ENCODE assay signal across 26 cellular contexts in the genomic region with DNA sequence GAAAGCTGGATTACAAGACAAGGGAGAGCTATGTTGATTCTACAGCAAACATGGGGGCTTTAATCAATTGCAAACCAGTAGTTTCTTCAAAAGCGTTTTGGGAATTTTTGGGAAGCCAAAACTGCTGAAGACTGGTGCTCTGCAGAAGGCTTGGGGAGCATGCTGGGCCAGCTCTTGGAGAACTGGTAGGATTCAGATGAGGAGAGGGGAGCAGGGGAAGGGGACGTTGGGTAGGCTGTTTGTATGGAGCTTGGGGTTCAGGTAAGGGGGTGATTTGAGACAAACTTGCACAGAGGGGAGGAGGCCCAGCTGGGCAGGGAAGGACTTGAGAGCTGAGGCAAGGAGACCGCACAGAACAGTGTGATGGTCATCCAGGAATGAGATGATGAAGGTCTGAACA. TPM values are rescaled to one million over a fixed set of nuclear protein-coding genes. Genes with fewer than 3 reads are reported as not detected.
DNase-seq lines count a peak whose midpoint lies in the region; ATAC-seq and TF ChIP-seq lines count a peak whose summit lies in the region.
"Had no signal": no experiment of that assay in that cellular context is flagged by ENCODE, and none has a peak within 500 bp of the region (broad histone marks: within the 10 kb centered on the region; RNA-seq: fewer than 3 reads in every experiment).

No MANE protein-coding gene starts in this region.

- no peaks in the 10 kb centered on the region for H3K27me3 ChIP-seq in right atrium auricular region
- H3K27me3 ChIP-seq in heart left ventricle: peaks cover 0 to 3% (median 0%) of the 10 kb centered on the region in 9 donors
- H3K27me3 ChIP-seq in esophagus muscularis mucosa: no peaks in the 10 kb centered on the region
- no peaks in the 10 kb centered on the region for H3K27me3 ChIP-seq in vagina

- peaks cover 0 to 5% of the 10 kb centered on the region in 2 donors for H3K4me1 ChIP-seq in right atrium auricular region
- peaks cover 0 to 12% (median 0%) of the 10 kb centered on the region in 12 donors for H3K4me1 ChIP-seq in heart left ventricle
- peaks cover 0 to 2% (median 0%) of the 10 kb centered on the region in 4 donors for H3K4me1 ChIP-seq in esophagus muscularis mucosa
- H3K4me1 ChIP-seq in vagina: no peaks in the 10 kb centered on the region
- H3K4me1 ChIP-seq: HAP-1 had no signal

- H3K36me3 ChIP-seq in right atrium auricular region: no peaks in the 10 kb centered on the region
- H3K36me3 ChIP-seq in heart left ventricle: no peaks in the 10 kb centered on the region
- no peaks in the 10 kb centered on the region for H3K36me3 ChIP-seq in esophagus muscularis mucosa
- no peaks in the 10 kb centered on the region for H3K36me3 ChIP-seq in vagina
- H3K36me3 ChIP-seq: HAP-1 had no signal

- H3K4me1 Mint-ChIP-seq in nephron progenitor cell (peaks cover 68% of the 10 kb centered on the region), Calu3 (ENCODE audit: low read depth, unreplicated experiment) (no peaks in the 10 kb centered on the region)
- H3K4me1 Mint-ChIP-seq: CD8-positive, alpha-beta memory T cell had no signal

- H3K27ac Mint-ChIP-seq in nephron progenitor cell: peak overlapping the region; percentile 79
- no peak overlapping the region for H3K27ac Mint-ChIP-seq in Calu3 (ENCODE audit: unreplicated experiment)
- H3K27ac Mint-ChIP-seq: CD8-positive, alpha-beta memory T cell had no signal

- peaks cover 3% of the 10 kb centered on the region for H3K9me3 Mint-ChIP-seq in nephron progenitor cell
- H3K9me3 Mint-ChIP-seq in Calu3 (ENCODE audit: low read depth, unreplicated experiment): no peaks in the 10 kb centered on the region

- H3K27me3 Mint-ChIP-seq in nephron progenitor cell (ENCODE audit: low read depth, poor library complexity) (peaks cover 15% of the 10 kb centered on the region), Calu3 (ENCODE audit: unreplicated experiment) (peaks cover 95% of the 10 kb centered on the region)

- ATAC-seq in heart left ventricle: no peak
- no peak for ATAC-seq in HG03457 (IDR thresholded peaks at IDR 0.05; ENCODE audit: unreplicated experiment)
- no peak for ATAC-seq in GM21737 (IDR thresholded peaks at IDR 0.05; ENCODE audit: unreplicated experiment)
- ATAC-seq: K562 had no signal

- H3K9me3 ChIP-seq in right atrium auricular region (no peaks in the 10 kb centered on the region), heart left ventricle (no peaks in the 10 kb centered on the region), esophagus muscularis mucosa (no peaks in the 10 kb centered on the region), vagina (no peaks in the 10 kb centered on the region)
- H3K9me3 ChIP-seq: HAP-1 had no signal

- TF ChIP-seq EP300 in esophagus muscularis mucosa (IDR thresholded peaks at IDR 0.05): no peak

- intact Hi-C loops in heart left ventricle (cut with DNase I) (no loop called here), esophagus muscularis mucosa (cut with DNase I) (no loop called here), vagina (cut with DNase I) (no loop called here), Calu3 (cut with micrococcal nuclease; ENCODE audit: unreplicated experiment) (no loop called here)

- H3K4me3 Mint-ChIP-seq in nephron progenitor cell (no peak overlapping the region), Calu3 (ENCODE audit: low read depth, unreplicated experiment) (no peak overlapping the region)
- H3K4me3 Mint-ChIP-seq: CD8-positive, alpha-beta memory T cell had no signal

- H3K27ac ChIP-seq in right atrium auricular region (no peak overlapping the region), heart left ventricle (no peak overlapping the region), esophagus muscularis mucosa (replicated peaks in 1 of 4) (no peak overlapping the region), vagina (no peak overlapping the region)
- H3K27ac ChIP-seq: C4-2B, HL-60, PC-9 had no signal

- no peak for TF ChIP-seq POLR2A in heart left ventricle (IDR thresholded peaks at IDR 0.05)
- TF ChIP-seq POLR2A in esophagus muscularis mucosa (IDR thresholded peaks at IDR 0.05; ENCODE audit: low read depth): no peak
- no peak for TF ChIP-seq POLR2A in vagina (IDR thresholded peaks at IDR 0.05)

- H3K4me3 ChIP-seq in right atrium auricular region (no peak overlapping the region), heart left ventricle (no peak overlapping the region), esophagus muscularis mucosa (no peak overlapping the region), vagina (no peak overlapping the region)
- H3K4me3 ChIP-seq: HAP-1, K562, PC-9 had no signal

- H3K36me3 Mint-ChIP-seq in nephron progenitor cell (ENCODE audit: low read depth) (no peaks in the 10 kb centered on the region), Calu3 (ENCODE audit: insufficient read depth, unreplicated experiment) (no peaks in the 10 kb centered on the region)
- H3K36me3 Mint-ChIP-seq: CD8-positive, alpha-beta memory T cell had no signal

- BruUV-seq in Calu3 (replicated peaks; lab: Mats Ljungman, UMichigan): no TSS peak

- CTCF ChIA-PET in Calu3 (lab: Charles Lee): no interaction called here

- DNase-seq in right atrium auricular region (ENCODE audit: low spot score) (peak; percentile 30), heart left ventricle (no peak), esophagus muscularis mucosa (ENCODE audit: extremely low spot score) (peak; percentile 57), nephron progenitor cell (no peak), vagina (ENCODE audit: extremely low spot score in 2 of 2) (peak; percentile 28 to 60), Calu3 (no peak)
- DNase-seq: CD8-positive, alpha-beta memory T cell; DMS53; GF-D8; NCI-H1092; NCI-H1436; NCI-H1930; NCI-H2227 treated with DMSO at 0.1 percent for 48 hours; NCI-H510A; NCI-H748 treated with DMSO at 0.1 percent for 48 hours; RPMI8226; SHP77 had no signal

- TF ChIP-seq CTCF in right atrium auricular region (IDR thresholded peaks at IDR 0.05) (no peak), heart left ventricle (IDR thresholded peaks at IDR 0.05) (no peak), esophagus muscularis mucosa (IDR thresholded peaks at IDR 0.05) (no peak), nephron progenitor cell (IDR thresholded peaks at IDR 0.05) (no peak), vagina (IDR thresholded peaks at IDR 0.05) (no peak), Calu3 (IDR thresholded peaks at IDR 0.05; ENCODE audit: unreplicated experiment) (no peak)

- 87 to 96% (median 94%) methylated on average over 3 of the region's 3 CpGs for WGBS in heart left ventricle, 4 donors
- 87% methylated on average over 3 of the region's 3 CpGs for WGBS in esophagus muscularis mucosa

RNA-seq across cellular contexts. Expression of a gene that starts 2.6 kb away (rescaled TPM):
- total RNA-seq in right atrium auricular region (not detected), heart left ventricle (not detected), esophagus muscularis mucosa (not detected), vagina (not detected), Calu3 (2022) (not detected in 2 replicates)
- polyA plus RNA-seq in heart left ventricle: not detected
- total RNA-seq: CD8-positive, alpha-beta memory T cell; HepG2; HT-29; K562; PC-9 had no signal
- polyA plus RNA-seq: CD8-positive, alpha-beta memory T cell; HepG2; K562 had no signal

RNA-seq across cellular contexts. Expression of a gene that starts 39.1 kb away (rescaled TPM):
- 10 to 100 TPM in 1 of 2 donors, 1 to 10 TPM in 1; 9.4 to 15.1 TPM for total RNA-seq in right atrium auricular region
- 10 to 100 TPM in 3 of 9 donors, 1 to 10 TPM in 5, under 1 TPM in 1; 0.81 to 16.2 (median 9.5) TPM for total RNA-seq in heart left ventricle
- 10 to 100 TPM in 1 of 2 donors, 1 to 10 TPM in 1; 2.6 to 17.8 TPM for polyA plus RNA-seq in heart left ventricle
- 1 to 10 TPM in 2 of 4 donors, under 1 TPM in 2; 0.34 to 1.7 (median 0.80) TPM for total RNA-seq in esophagus muscularis mucosa
- total RNA-seq in vagina: 5.2 TPM
- total RNA-seq in Calu3 (2022): 1.5 and 1.7 TPM in 2 replicates
- total RNA-seq: CD8-positive, alpha-beta memory T cell; K562 had no signal
- polyA plus RNA-seq: CD8-positive, alpha-beta memory T cell; HepG2; K562 had no signal

Comparison
In these comparisons a context has a peak if more than half of its experiments do, and no peak if none do; other contexts are left out.
1. DNase-seq: peak in right atrium auricular region (single experiment), esophagus muscularis mucosa (single experiment) and vagina (2 of 2); none in heart left ventricle (0 of 5), nephron progenitor cell (single experiment) and Calu3 (single experiment).